In the genomic region with DNA sequence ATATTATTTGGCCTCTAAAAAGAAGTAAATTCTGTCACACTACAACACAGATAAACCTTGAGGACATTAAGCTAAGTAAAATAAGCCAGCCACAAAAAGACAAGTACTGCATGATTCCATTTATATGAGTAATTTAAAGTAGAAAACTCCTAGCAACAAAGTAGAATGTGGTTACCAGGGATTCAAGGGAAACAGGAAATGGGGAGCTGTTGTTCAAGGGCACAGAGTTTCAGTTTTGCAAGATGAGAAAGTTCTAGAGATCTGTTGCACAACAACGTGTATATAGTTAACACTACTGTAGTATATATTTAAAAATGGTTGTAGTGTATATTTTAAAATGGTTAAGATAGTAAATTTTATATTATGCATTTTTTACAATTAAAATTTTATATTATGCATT, we compare ENCODE assay signal across 8 cellular contexts. TPM values are rescaled to one million over a fixed set of nuclear protein-coding genes. Genes with fewer than 3 reads are reported as not detected.
A peak's percentile ranks its signal among the peaks of the same experiment; 100 is the strongest.
DNase-seq lines count a peak whose midpoint lies in the region; ATAC-seq and TF ChIP-seq lines count a peak whose summit lies in the region.

No MANE protein-coding gene starts in this region.

- DNase-seq in EH (ENCODE audit: low read depth) = peak; percentile 94
- peak; percentile 72 to 93 for DNase-seq in NOMO-1 (lab: John Stamatoyannopoulos, UW; ENCODE audit: unreplicated experiment in 2 of 2)
- peak; percentile 88 for DNase-seq in dedifferentiated amniotic fluid mesenchymal stem cell (ENCODE audit: extremely low spot score)
- no peak for DNase-seq in nephron progenitor cell
- no peak for DNase-seq in germinal center (ENCODE audit: low spot score)
- no peak for DNase-seq in NCI-H2081 treated with DMSO at 0.1 percent for 48 hours (lab: John Stamatoyannopoulos, UW)
- no peak for DNase-seq in glutamatergic neuron

- H3K4me3 Mint-ChIP-seq in nephron progenitor cell = no peak overlapping the region
- H3K4me3 Mint-ChIP-seq in glutamatergic neuron (ENCODE audit: unreplicated experiment) = no peak overlapping the region

- H3K27ac Mint-ChIP-seq in nephron progenitor cell (peak overlapping the region; percentile 59), glutamatergic neuron (ENCODE audit: unreplicated experiment) (no peak overlapping the region)

- peaks cover 91% of the 10 kb centered on the region for H3K36me3 Mint-ChIP-seq in nephron progenitor cell (ENCODE audit: low read depth)
- H3K36me3 Mint-ChIP-seq in glutamatergic neuron (ENCODE audit: unreplicated experiment) = no peaks in the 10 kb centered on the region

- no peak for ATAC-seq in GM19023 (IDR thresholded peaks at IDR 0.05; ENCODE audit: unreplicated experiment)

- H3K4me1 Mint-ChIP-seq in nephron progenitor cell (no peaks in the 10 kb centered on the region), glutamatergic neuron (ENCODE audit: low read depth, unreplicated experiment) (no peaks in the 10 kb centered on the region)

- no peak for TF ChIP-seq CTCF in nephron progenitor cell (IDR thresholded peaks at IDR 0.05)
- no peak for TF ChIP-seq CTCF in glutamatergic neuron (IDR thresholded peaks at IDR 0.05; ENCODE audit: partially characterized antibody, unreplicated experiment)

- H3K27me3 Mint-ChIP-seq in nephron progenitor cell (ENCODE audit: low read depth, poor library complexity) (no peaks in the 10 kb centered on the region), glutamatergic neuron (ENCODE audit: unreplicated experiment) (no peaks in the 10 kb centered on the region)

- no peaks in the 10 kb centered on the region for H3K9me3 Mint-ChIP-seq in nephron progenitor cell
- H3K9me3 Mint-ChIP-seq in glutamatergic neuron (ENCODE audit: unreplicated experiment) = no peaks in the 10 kb centered on the region

RNA-seq across cellular contexts. Expression of a gene that starts 25.4 kb away (rescaled TPM):
- total RNA-seq in glutamatergic neuron (ENCODE audit: unreplicated experiment) = 201 TPM

RNA-seq across cellular contexts. Expression of a gene that starts 34.9 kb away (rescaled TPM):
- total RNA-seq in glutamatergic neuron (ENCODE audit: unreplicated experiment) = 8.7 TPM

Comparison
In these comparisons a context has a peak if more than half of its experiments do, and no peak if none do; other contexts are left out.
1. DNase-seq: peak in EH (single experiment), NOMO-1 (2 of 2) and dedifferentiated amniotic fluid mesenchymal stem cell (single experiment); none in nephron progenitor cell (single experiment), germinal center (single experiment), NCI-H2081 treated with DMSO at 0.1 percent for 48 hours (single experiment) and glutamatergic neuron (single experiment).